Comparison of ENCODE assay signal across 20 cellular contexts in genomic region chr13:21040120-21040834, GRCh38. TPM values are rescaled to one million over a fixed set of nuclear protein-coding genes. Genes with fewer than 3 reads are reported as not detected.
DNase-seq lines count a peak whose midpoint lies in the region; ATAC-seq and TF ChIP-seq lines count a peak whose summit lies in the region.
"Had no signal": no experiment of that assay in that cellular context is flagged by ENCODE, and none has a peak within 500 bp of the region (broad histone marks: within the 10 kb centered on the region; RNA-seq: fewer than 3 reads in every experiment).

No MANE protein-coding gene starts in this region.

- TF ChIP-seq CTCF in activated B cell treated with CpG ODN at 0.5 μM for 24 hours (IDR thresholded peaks at IDR 0.05), result no peak

- peaks cover 4% of the 10 kb centered on the region for H3K27me3 Mint-ChIP-seq in activated B cell treated with CpG ODN at 0.5 μM for 24 hours
- H3K27me3 Mint-ChIP-seq in stimulated activated naive B cell treated with anti-CD40 and anti-IgM and Interleukin-4, amounts not matched to agents 10 μg/mL and 1 μg/mL and 100 μg/mL, for 72 hours, result no peaks in the 10 kb centered on the region
- H3K27me3 Mint-ChIP-seq: activated T-helper 17 cell treated with anti-CD3 and anti-CD28 coated beads, Interleukin-2, amount 50 U/mL, for 72 hours; brain had no signal

- H3K27ac Mint-ChIP-seq in activated B cell treated with CpG ODN at 0.5 μM for 24 hours, result peak overlapping the region; percentile 57
- peak overlapping the region; percentile 61 for H3K27ac Mint-ChIP-seq in stimulated activated naive B cell treated with anti-CD40 and anti-IgM and Interleukin-4, amounts not matched to agents 10 μg/mL and 1 μg/mL and 100 μg/mL, for 72 hours

- H3K36me3 Mint-ChIP-seq in activated B cell treated with CpG ODN at 0.5 μM for 24 hours (ENCODE audit: low read depth), result no peaks in the 10 kb centered on the region
- H3K36me3 Mint-ChIP-seq in stimulated activated naive B cell treated with anti-CD40 and anti-IgM and Interleukin-4, amounts not matched to agents 10 μg/mL and 1 μg/mL and 100 μg/mL, for 72 hours, result peaks cover 0 to 7% of the 10 kb centered on the region in 2 donors

- ATAC-seq in activated B cell treated with CpG ODN at 0.5 μM for 24 hours (ENCODE audit: low read depth), result no peak
- peak; percentile 10 to 11 for ATAC-seq in stimulated activated naive B cell treated with anti-CD40 and anti-IgM and Interleukin-4, amounts not matched to agents 10 μg/mL and 1 μg/mL and 100 μg/mL, for 72 hours (replicated peaks)
- ATAC-seq in GM21515 (IDR thresholded peaks at IDR 0.05; ENCODE audit: unreplicated experiment), result no peak
- ATAC-seq: activated T-helper 17 cell treated with anti-CD3 and anti-CD28 coated beads, Interleukin-2, amount 50 U/mL, for 72 hours; Right ventricle myocardium inferior had no signal

- POLR2A ChIA-PET in activated B cell treated with CpG ODN at 0.5 μM for 24 hours (lab: Charles Lee), result no interaction called here

- peak; percentile 15 for DNase-seq in activated CD8-positive, alpha-beta memory T cell treated with anti-CD3 and anti-CD28 coated beads for 24 hours
- DNase-seq in activated CD8-positive, alpha-beta memory T cell treated with anti-CD3 and anti-CD28 coated beads, Interleukin-2, amount 50 U/mL, for 48 hours, result no peak
- no peak for DNase-seq in activated B cell treated with CpG ODN at 0.5 μM for 24 hours
- peak; percentile 49 for DNase-seq in mesenteric fat pad (ENCODE audit: low spot score)
- no peak for DNase-seq in stimulated activated naive B cell treated with anti-CD40 and anti-IgM and Interleukin-4, amounts not matched to agents 10 μg/mL and 1 μg/mL and 100 μg/mL, for 72 hours
- no peak for DNase-seq in NCI-H2107 (lab: John Stamatoyannopoulos, UW)
- DNase-seq in NCI-H2196 treated with DMSO at 0.1 percent for 48 hours (lab: John Stamatoyannopoulos, UW; ENCODE audit: unreplicated experiment), result no peak
- DNase-seq: activated CD4-positive, alpha-beta T cell treated with anti-CD3 and anti-CD28 coated beads for 4 hours; BE2C; kidney; midbrain; NCI-H1694 treated with DMSO at 0.1 percent for 48 hours; NCI-H226; OCI-M1; stimulated activated CD4-positive, alpha-beta T cell treated with anti-CD3 and anti-CD28 coated beads, Interleukin-4, amount 100 ng/mL, for 1 hour had no signal

- no peak overlapping the region for H3K4me3 Mint-ChIP-seq in activated B cell treated with CpG ODN at 0.5 μM for 24 hours
- no peak overlapping the region for H3K4me3 Mint-ChIP-seq in stimulated activated naive B cell treated with anti-CD40 and anti-IgM and Interleukin-4, amounts not matched to agents 10 μg/mL and 1 μg/mL and 100 μg/mL, for 72 hours
- H3K4me3 Mint-ChIP-seq: activated T-helper 17 cell treated with anti-CD3 and anti-CD28 coated beads, Interleukin-2, amount 50 U/mL, for 72 hours; brain; neural crest cell had no signal

- CTCF ChIA-PET in activated B cell treated with CpG ODN at 0.5 μM for 24 hours (lab: Charles Lee), result no interaction called here

- peaks cover 30% of the 10 kb centered on the region for H3K4me1 Mint-ChIP-seq in activated B cell treated with CpG ODN at 0.5 μM for 24 hours
- H3K4me1 Mint-ChIP-seq in stimulated activated naive B cell treated with anti-CD40 and anti-IgM and Interleukin-4, amounts not matched to agents 10 μg/mL and 1 μg/mL and 100 μg/mL, for 72 hours, result peaks cover 31 to 56% of the 10 kb centered on the region in 2 donors

- no peaks in the 10 kb centered on the region for H3K9me3 Mint-ChIP-seq in activated B cell treated with CpG ODN at 0.5 μM for 24 hours
- no peaks in the 10 kb centered on the region for H3K9me3 Mint-ChIP-seq in stimulated activated naive B cell treated with anti-CD40 and anti-IgM and Interleukin-4, amounts not matched to agents 10 μg/mL and 1 μg/mL and 100 μg/mL, for 72 hours
- H3K9me3 Mint-ChIP-seq: activated T-helper 17 cell treated with anti-CD3 and anti-CD28 coated beads, Interleukin-2, amount 50 U/mL, for 72 hours; brain; neural crest cell had no signal

- intact Hi-C loops in activated B cell treated with CpG ODN at 0.5 μM for 24 hours (cut with micrococcal nuclease), result no loop called here

RNA-seq across cellular contexts. Expression of gene LATS2, which starts 21.1 kb away (rescaled TPM):
- total RNA-seq in activated B cell treated with CpG ODN at 0.5 μM for 24 hours (1.5 and 1.7 TPM in 2 replicates), mesenteric fat pad (48.7 TPM)

Comparison
In these comparisons a context has a peak if more than half of its experiments do, and no peak if none do; other contexts are left out.
1. DNase-seq: peak in activated CD8-positive, alpha-beta memory T cell treated with anti-CD3 and anti-CD28 coated beads for 24 hours (single experiment) and mesenteric fat pad (single experiment); none in activated CD8-positive, alpha-beta memory T cell treated with anti-CD3 and anti-CD28 coated beads, Interleukin-2, amount 50 U/mL, for 48 hours (single experiment), activated B cell treated with CpG ODN at 0.5 μM for 24 hours (single experiment), stimulated activated naive B cell treated with anti-CD40 and anti-IgM and Interleukin-4, amounts not matched to agents 10 μg/mL and 1 μg/mL and 100 μg/mL, for 72 hours (single experiment), NCI-H2107 (single experiment) and NCI-H2196 treated with DMSO at 0.1 percent for 48 hours (single experiment).
2. ATAC-seq: peak in stimulated activated naive B cell treated with anti-CD40 and anti-IgM and Interleukin-4, amounts not matched to agents 10 μg/mL and 1 μg/mL and 100 μg/mL, for 72 hours (2 of 2); none in activated B cell treated with CpG ODN at 0.5 μM for 24 hours (single experiment) and GM21515 (single experiment).
3. RNA of gene LATS2, which starts 21.1 kb away (total RNA-seq): 48.7 TPM in mesenteric fat pad (single experiment); 1.5 to 1.7 TPM in activated B cell treated with CpG ODN at 0.5 μM for 24 hours; every median in the first group is over 10 times any median in the second.